1 cellular context compared by ENCODE assay signal in genomic region chr2:27866237-27866636, GRCh38.
TF ChIP-seq lines count a peak whose summit lies in the region.

No MANE protein-coding gene starts in this region.

TF ChIP-seq in A549, 52 proteins besides CTCF, POLR2A, EP300 and RAD21 (continued from another document):
- TF ChIP-seq ELK1 (IDR thresholded peaks at IDR 0.05; ENCODE audit: low read depth, low read length) (no peak), CBX2 (IDR thresholded peaks at IDR 0.05; ENCODE audit: borderline replicate concordance, low read depth) (no peak)
